ENCODE assay signal across 12 cellular contexts in genomic region chr9:130220351-130220750, GRCh38. TPM values are rescaled to one million over a fixed set of nuclear protein-coding genes. Genes with fewer than 3 reads are reported as not detected.
A peak's percentile ranks its signal among the peaks of the same experiment; 100 is the strongest.
DNase-seq lines count a peak whose midpoint lies in the region; ATAC-seq and TF ChIP-seq lines count a peak whose summit lies in the region.
"Had no signal": no experiment of that assay in that cellular context is flagged by ENCODE, and none has a peak within 500 bp of the region (broad histone marks: within the 10 kb centered on the region; RNA-seq: fewer than 3 reads in every experiment).

No MANE protein-coding gene starts in this region.

- H3K27me3 ChIP-seq in BJ (ENCODE audit: control insufficient read depth, insufficient read depth, low read length) (no peaks in the 10 kb centered on the region), adipocyte (replicated peaks; ENCODE audit: control insufficient read depth, insufficient read depth, low read length) (no peaks in the 10 kb centered on the region), heart right ventricle (no peaks in the 10 kb centered on the region), rectal smooth muscle tissue (ENCODE audit: control insufficient read depth, insufficient read depth, low read length) (no peaks in the 10 kb centered on the region)

- H3K9me3 ChIP-seq in adipocyte (ENCODE audit: control insufficient read depth, low read length) = no peaks in the 10 kb centered on the region
- no peaks in the 10 kb centered on the region for H3K9me3 ChIP-seq in heart right ventricle

- H3K9ac ChIP-seq in adipocyte (ENCODE audit: low read length) (no peak overlapping the region), rectal smooth muscle tissue (ENCODE audit: low read length) (no peak overlapping the region)

- no peaks in the 10 kb centered on the region for H3K4me1 ChIP-seq in adipocyte (ENCODE audit: control insufficient read depth, insufficient read depth, low read length)
- H3K4me1 ChIP-seq in heart right ventricle = peaks cover 0 to 3% (median 0%) of the 10 kb centered on the region in 9 donors
- peaks cover 14% of the 10 kb centered on the region for H3K4me1 ChIP-seq in rectal smooth muscle tissue (ENCODE audit: control insufficient read depth, insufficient read depth, low read length)

- TF ChIP-seq CTCF in BJ (IDR thresholded peaks at IDR 0.05; ENCODE audit: insufficient read depth, low read depth, low read length) = peak; percentile 58
- TF ChIP-seq CTCF in heart right ventricle (IDR thresholded peaks at IDR 0.05) = peak in 4 of 9 donors; percentile 9 to 31 (median 13)

- H3K36me3 ChIP-seq in BJ (ENCODE audit: control insufficient read depth, insufficient read depth, low read length) (peaks cover 8% of the 10 kb centered on the region), adipocyte (ENCODE audit: control insufficient read depth, insufficient read depth, low read length, severe bottlenecking) (peaks cover 9% of the 10 kb centered on the region), heart right ventricle (peaks cover 0 to 7% (median 0%) of the 10 kb centered on the region in 9 donors), rectal smooth muscle tissue (ENCODE audit: control insufficient read depth, insufficient read depth, low read length) (peaks cover 7% of the 10 kb centered on the region)

- POLR2A ChIA-PET in BJ (lab: Charles Lee) = no interaction called here

- H3K27ac ChIP-seq in heart right ventricle (no peak overlapping the region), rectal smooth muscle tissue (ENCODE audit: low read depth, low read length) (peak overlapping the region; percentile 79)

- CTCF ChIA-PET in BJ (lab: Yijun Ruan, JAX) = interaction anchor here (0.6 to 1.8 kb wide), 12 partner anchors 11 to 132 kb away, joined by 3 to 9 read pairs (median 3); no protein-coding TSS in a partner anchor

- ATAC-seq in heart right ventricle = peak in 6 of 8 donors; percentile 36 to 81 (median 60)
- no peak for ATAC-seq in GM18502 (IDR thresholded peaks at IDR 0.05; ENCODE audit: poor library complexity, unreplicated experiment)
- ATAC-seq in HG03280 (IDR thresholded peaks at IDR 0.05; ENCODE audit: unreplicated experiment) = no peak
- ATAC-seq in HG02798 (IDR thresholded peaks at IDR 0.05; ENCODE audit: poor library complexity, unreplicated experiment) = no peak
- ATAC-seq: activated CD4-positive, alpha-beta T cell treated with anti-CD3 and anti-CD28 coated beads for 36 hours had no signal

- H3K4me3 ChIP-seq in BJ (ENCODE audit: low read depth, low read length) (no peak overlapping the region), adipocyte (ENCODE audit: low read length) (no peak overlapping the region), heart right ventricle (no peak overlapping the region), rectal smooth muscle tissue (ENCODE audit: low read length) (no peak overlapping the region)

- 23 to 32% methylated on average over 9 of the region's 9 CpGs for WGBS in heart right ventricle, 2 donors

- intact Hi-C loops in heart right ventricle (cut with DNase I) = no loop called here

- DNase-seq in BJ (ENCODE audit: low read depth) (no peak), adipocyte (ENCODE audit: low read depth) (peak; percentile 71), heart right ventricle (no peak), glomerular visceral epithelial cell (ENCODE audit: extremely low spot score) (no peak)
- DNase-seq: activated CD4-positive, alpha-beta T cell treated with anti-CD3 and anti-CD28 coated beads for 36 hours; Calu3; Kasumi-1; stimulated activated naive CD4-positive, alpha-beta T cell had no signal

RNA-seq across cellular contexts. Expression of gene HMCN2, which starts 45.2 kb away (rescaled TPM):
- polyA plus RNA-seq in BJ (2011; rRNA removed) = not detected in 2 replicates
- under 0.01 TPM in 1 of 2 replicates, not detected in the other for polyA minus RNA-seq in BJ (2011; rRNA and poly(A)+ RNA removed)
- 1 to 10 TPM; 2.6 to 6.1 (median 4.9) TPM for total RNA-seq in heart right ventricle
- 10 to 100 TPM in 1 of 2 donors, 1 to 10 TPM in 1; 6.2 to 10.2 TPM for polyA plus RNA-seq in heart right ventricle
- total RNA-seq: Calu3 had no signal

RNA-seq across cellular contexts. Expression of gene NCS1, which starts 48.1 kb away (rescaled TPM):
- polyA plus RNA-seq in BJ (2011; rRNA removed) (54.4 and 67.7 TPM in 2 replicates), heart right ventricle (1 to 10 TPM; 2.0 to 8.0 TPM)
- 37.3 and 62.4 TPM in 2 replicates for polyA minus RNA-seq in BJ (2011; rRNA and poly(A)+ RNA removed)
- total RNA-seq in heart right ventricle = 10 to 100 TPM in 3 of 10 donors, 1 to 10 TPM in 7; 3.6 to 16.2 (median 7.0) TPM

Comparison
In these comparisons a context has a peak if more than half of its experiments do, and no peak if none do; other contexts are left out.
1. ATAC-seq: peak in heart right ventricle (6 of 8); none in GM18502 (single experiment), HG03280 (single experiment) and HG02798 (single experiment).